Comparison of ENCODE assay signal across 1 cellular context in the genomic region with DNA sequence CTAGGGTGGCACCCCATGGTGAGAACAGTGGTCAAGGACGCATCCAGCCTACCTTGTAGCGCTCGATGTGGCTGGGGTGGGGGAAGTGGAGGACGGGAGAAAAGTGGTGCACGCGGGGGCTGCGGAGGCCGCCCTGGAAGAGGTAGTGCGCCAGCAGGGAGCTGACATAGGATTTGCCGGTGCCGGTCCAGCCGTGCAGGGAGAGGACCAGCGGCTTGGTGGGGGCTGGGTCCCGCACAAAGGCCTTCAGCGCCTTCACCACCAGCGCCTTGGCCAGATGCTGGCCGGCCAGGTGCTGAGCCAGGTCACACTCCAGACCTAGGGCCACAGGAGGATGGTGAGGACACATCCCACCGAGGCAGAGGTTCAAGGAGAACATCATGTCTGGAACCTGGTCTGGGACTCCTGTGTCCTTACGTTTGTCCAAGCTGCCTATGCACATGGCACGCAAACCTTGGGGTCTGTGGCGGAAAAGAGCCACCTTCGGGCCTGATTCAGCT.
TF ChIP-seq lines count a peak whose summit lies in the region.

No MANE protein-coding gene starts in this region.

TF ChIP-seq in K562, 482 proteins besides CTCF, POLR2A, EP300 and RAD21 (continued from another document and continues in another):
- TF ChIP-seq, protein P1, sequence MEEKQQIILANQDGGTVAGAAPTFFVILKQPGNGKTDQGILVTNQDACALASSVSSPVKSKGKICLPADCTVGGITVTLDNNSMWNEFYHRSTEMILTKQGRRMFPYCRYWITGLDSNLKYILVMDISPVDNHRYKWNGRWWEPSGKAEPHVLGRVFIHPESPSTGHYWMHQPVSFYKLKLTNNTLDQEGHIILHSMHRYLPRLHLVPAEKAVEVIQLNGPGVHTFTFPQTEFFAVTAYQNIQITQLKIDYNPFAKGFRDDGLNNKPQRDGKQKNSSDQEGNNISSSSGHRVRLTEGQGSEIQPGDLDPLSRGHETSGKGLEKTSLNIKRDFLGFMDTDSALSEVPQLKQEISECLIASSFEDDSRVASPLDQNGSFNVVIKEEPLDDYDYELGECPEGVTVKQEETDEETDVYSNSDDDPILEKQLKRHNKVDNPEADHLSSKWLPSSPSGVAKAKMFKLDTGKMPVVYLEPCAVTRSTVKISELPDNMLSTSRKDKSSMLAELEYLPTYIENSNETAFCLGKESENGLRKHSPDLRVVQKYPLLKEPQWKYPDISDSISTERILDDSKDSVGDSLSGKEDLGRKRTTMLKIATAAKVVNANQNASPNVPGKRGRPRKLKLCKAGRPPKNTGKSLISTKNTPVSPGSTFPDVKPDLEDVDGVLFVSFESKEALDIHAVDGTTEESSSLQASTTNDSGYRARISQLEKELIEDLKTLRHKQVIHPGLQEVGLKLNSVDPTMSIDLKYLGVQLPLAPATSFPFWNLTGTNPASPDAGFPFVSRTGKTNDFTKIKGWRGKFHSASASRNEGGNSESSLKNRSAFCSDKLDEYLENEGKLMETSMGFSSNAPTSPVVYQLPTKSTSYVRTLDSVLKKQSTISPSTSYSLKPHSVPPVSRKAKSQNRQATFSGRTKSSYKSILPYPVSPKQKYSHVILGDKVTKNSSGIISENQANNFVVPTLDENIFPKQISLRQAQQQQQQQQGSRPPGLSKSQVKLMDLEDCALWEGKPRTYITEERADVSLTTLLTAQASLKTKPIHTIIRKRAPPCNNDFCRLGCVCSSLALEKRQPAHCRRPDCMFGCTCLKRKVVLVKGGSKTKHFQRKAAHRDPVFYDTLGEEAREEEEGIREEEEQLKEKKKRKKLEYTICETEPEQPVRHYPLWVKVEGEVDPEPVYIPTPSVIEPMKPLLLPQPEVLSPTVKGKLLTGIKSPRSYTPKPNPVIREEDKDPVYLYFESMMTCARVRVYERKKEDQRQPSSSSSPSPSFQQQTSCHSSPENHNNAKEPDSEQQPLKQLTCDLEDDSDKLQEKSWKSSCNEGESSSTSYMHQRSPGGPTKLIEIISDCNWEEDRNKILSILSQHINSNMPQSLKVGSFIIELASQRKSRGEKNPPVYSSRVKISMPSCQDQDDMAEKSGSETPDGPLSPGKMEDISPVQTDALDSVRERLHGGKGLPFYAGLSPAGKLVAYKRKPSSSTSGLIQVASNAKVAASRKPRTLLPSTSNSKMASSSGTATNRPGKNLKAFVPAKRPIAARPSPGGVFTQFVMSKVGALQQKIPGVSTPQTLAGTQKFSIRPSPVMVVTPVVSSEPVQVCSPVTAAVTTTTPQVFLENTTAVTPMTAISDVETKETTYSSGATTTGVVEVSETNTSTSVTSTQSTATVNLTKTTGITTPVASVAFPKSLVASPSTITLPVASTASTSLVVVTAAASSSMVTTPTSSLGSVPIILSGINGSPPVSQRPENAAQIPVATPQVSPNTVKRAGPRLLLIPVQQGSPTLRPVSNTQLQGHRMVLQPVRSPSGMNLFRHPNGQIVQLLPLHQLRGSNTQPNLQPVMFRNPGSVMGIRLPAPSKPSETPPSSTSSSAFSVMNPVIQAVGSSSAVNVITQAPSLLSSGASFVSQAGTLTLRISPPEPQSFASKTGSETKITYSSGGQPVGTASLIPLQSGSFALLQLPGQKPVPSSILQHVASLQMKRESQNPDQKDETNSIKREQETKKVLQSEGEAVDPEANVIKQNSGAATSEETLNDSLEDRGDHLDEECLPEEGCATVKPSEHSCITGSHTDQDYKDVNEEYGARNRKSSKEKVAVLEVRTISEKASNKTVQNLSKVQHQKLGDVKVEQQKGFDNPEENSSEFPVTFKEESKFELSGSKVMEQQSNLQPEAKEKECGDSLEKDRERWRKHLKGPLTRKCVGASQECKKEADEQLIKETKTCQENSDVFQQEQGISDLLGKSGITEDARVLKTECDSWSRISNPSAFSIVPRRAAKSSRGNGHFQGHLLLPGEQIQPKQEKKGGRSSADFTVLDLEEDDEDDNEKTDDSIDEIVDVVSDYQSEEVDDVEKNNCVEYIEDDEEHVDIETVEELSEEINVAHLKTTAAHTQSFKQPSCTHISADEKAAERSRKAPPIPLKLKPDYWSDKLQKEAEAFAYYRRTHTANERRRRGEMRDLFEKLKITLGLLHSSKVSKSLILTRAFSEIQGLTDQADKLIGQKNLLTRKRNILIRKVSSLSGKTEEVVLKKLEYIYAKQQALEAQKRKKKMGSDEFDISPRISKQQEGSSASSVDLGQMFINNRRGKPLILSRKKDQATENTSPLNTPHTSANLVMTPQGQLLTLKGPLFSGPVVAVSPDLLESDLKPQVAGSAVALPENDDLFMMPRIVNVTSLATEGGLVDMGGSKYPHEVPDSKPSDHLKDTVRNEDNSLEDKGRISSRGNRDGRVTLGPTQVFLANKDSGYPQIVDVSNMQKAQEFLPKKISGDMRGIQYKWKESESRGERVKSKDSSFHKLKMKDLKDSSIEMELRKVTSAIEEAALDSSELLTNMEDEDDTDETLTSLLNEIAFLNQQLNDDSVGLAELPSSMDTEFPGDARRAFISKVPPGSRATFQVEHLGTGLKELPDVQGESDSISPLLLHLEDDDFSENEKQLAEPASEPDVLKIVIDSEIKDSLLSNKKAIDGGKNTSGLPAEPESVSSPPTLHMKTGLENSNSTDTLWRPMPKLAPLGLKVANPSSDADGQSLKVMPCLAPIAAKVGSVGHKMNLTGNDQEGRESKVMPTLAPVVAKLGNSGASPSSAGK (IDR thresholded peaks at IDR 0.05) = no peak
- TF ChIP-seq FOXM1 (IDR thresholded peaks at IDR 0.05; ENCODE audit: low read depth) = no peak
- TF ChIP-seq FOXM1 (CRISPR knock-in tag; IDR thresholded peaks at IDR 0.05; ENCODE audit: low read depth) = no peak
- TF ChIP-seq U2AF1 (optimal IDR thresholded peaks at IDR 0.05; ENCODE audit: low read depth, low read length) = no peak
- TF ChIP-seq STAT5A (IDR thresholded peaks at IDR 0.05; ENCODE audit: borderline replicate concordance, low read length) = no peak
- TF ChIP-seq DACH1 (IDR thresholded peaks at IDR 0.05; ENCODE audit: partially characterized antibody) = no peak
- no peak for TF ChIP-seq POLR2AphosphoS5 (IDR thresholded peaks at IDR 0.05; ENCODE audit: control insufficient read depth, insufficient read depth, low read depth, low read length)
- TF ChIP-seq ZNF444 (CRISPR knock-in tag; IDR thresholded peaks at IDR 0.05) = no peak
- TF ChIP-seq PRPF4 (IDR thresholded peaks at IDR 0.05; ENCODE audit: insufficient read depth, low read depth, low read length, poor library complexity, severe bottlenecking) = no peak
- no peak for TF ChIP-seq TAF1 (IDR thresholded peaks at IDR 0.05; ENCODE audit: control insufficient read depth, extremely low read depth, insufficient read depth, low read length, severe bottlenecking)
- TF ChIP-seq ZNF76 (CRISPR knock-in tag; IDR thresholded peaks at IDR 0.05; ENCODE audit: borderline replicate concordance) = no peak
- TF ChIP-seq NR2F6 (CRISPR knock-in tag; IDR thresholded peaks at IDR 0.05) = no peak
- TF ChIP-seq BRD9 (IDR thresholded peaks at IDR 0.05; ENCODE audit: low read depth, partially characterized antibody) = no peak
- TF ChIP-seq, protein P2, sequence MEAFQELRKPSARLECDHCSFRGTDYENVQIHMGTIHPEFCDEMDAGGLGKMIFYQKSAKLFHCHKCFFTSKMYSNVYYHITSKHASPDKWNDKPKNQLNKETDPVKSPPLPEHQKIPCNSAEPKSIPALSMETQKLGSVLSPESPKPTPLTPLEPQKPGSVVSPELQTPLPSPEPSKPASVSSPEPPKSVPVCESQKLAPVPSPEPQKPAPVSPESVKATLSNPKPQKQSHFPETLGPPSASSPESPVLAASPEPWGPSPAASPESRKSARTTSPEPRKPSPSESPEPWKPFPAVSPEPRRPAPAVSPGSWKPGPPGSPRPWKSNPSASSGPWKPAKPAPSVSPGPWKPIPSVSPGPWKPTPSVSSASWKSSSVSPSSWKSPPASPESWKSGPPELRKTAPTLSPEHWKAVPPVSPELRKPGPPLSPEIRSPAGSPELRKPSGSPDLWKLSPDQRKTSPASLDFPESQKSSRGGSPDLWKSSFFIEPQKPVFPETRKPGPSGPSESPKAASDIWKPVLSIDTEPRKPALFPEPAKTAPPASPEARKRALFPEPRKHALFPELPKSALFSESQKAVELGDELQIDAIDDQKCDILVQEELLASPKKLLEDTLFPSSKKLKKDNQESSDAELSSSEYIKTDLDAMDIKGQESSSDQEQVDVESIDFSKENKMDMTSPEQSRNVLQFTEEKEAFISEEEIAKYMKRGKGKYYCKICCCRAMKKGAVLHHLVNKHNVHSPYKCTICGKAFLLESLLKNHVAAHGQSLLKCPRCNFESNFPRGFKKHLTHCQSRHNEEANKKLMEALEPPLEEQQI (IDR thresholded peaks at IDR 0.05) = no peak
- no peak for TF ChIP-seq BRF1 (IDR thresholded peaks at IDR 0.05; ENCODE audit: borderline replicate concordance, extremely low read depth, insufficient read length)
- TF ChIP-seq PHB (CRISPR knock-in tag; IDR thresholded peaks at IDR 0.05) = no peak
- TF ChIP-seq MTA1 (IDR thresholded peaks at IDR 0.05; ENCODE audit: borderline replicate concordance) = no peak
- TF ChIP-seq, protein P3, sequence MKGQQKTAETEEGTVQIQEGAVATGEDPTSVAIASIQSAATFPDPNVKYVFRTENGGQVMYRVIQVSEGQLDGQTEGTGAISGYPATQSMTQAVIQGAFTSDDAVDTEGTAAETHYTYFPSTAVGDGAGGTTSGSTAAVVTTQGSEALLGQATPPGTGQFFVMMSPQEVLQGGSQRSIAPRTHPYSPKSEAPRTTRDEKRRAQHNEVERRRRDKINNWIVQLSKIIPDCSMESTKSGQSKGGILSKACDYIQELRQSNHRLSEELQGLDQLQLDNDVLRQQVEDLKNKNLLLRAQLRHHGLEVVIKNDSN (CRISPR knock-in tag; IDR thresholded peaks at IDR 0.05) = peak; percentile 1; the same call in 1 of the 2 replicates
- TF ChIP-seq RBM39 (optimal IDR thresholded peaks at IDR 0.05; ENCODE audit: low read depth, low read length) = no peak
- TF ChIP-seq HDAC2 (IDR thresholded peaks at IDR 0.05) = no peak
- no peak for TF ChIP-seq ZNF324 (CRISPR knock-in tag; IDR thresholded peaks at IDR 0.05)
- 0 out of 2 replicates have a peak, but pooled peaks have one; percentile 24 for TF ChIP-seq CTBP1 (IDR thresholded peaks at IDR 0.05; ENCODE audit: borderline replicate concordance)
- no peak for TF ChIP-seq SMAD1 (IDR thresholded peaks at IDR 0.05; ENCODE audit: low read depth, low read length, partially characterized antibody)
- TF ChIP-seq ZNF217 (CRISPR knock-in tag; IDR thresholded peaks at IDR 0.05) = no peak
- TF ChIP-seq PURB (CRISPR knock-in tag; IDR thresholded peaks at IDR 0.05; ENCODE audit: low read depth) = no peak
- TF ChIP-seq SRF (CRISPR knock-in tag; IDR thresholded peaks at IDR 0.05) = no peak
- no peak for TF ChIP-seq ZFPM2 (CRISPR knock-in tag; IDR thresholded peaks at IDR 0.05)
- TF ChIP-seq SMAD2 (IDR thresholded peaks at IDR 0.05; ENCODE audit: low read depth, low read length) = no peak
- TF ChIP-seq TFAP4 (CRISPR knock-in tag; IDR thresholded peaks at IDR 0.05; ENCODE audit: borderline replicate concordance) = peak; percentile 54; the same call in 1 of the 2 replicates
- TF ChIP-seq, protein P4, sequence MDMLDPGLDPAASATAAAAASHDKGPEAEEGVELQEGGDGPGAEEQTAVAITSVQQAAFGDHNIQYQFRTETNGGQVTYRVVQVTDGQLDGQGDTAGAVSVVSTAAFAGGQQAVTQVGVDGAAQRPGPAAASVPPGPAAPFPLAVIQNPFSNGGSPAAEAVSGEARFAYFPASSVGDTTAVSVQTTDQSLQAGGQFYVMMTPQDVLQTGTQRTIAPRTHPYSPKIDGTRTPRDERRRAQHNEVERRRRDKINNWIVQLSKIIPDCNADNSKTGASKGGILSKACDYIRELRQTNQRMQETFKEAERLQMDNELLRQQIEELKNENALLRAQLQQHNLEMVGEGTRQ (CRISPR knock-in tag; IDR thresholded peaks at IDR 0.05) = no peak
- peak; percentile 30; the same call in 1 of the 2 replicates for TF ChIP-seq NR2C2 (CRISPR knock-in tag; IDR thresholded peaks at IDR 0.05)
- no peak for TF ChIP-seq NR2C2 (tag; IDR thresholded peaks at IDR 0.05)
- no peak for TF ChIP-seq TARDBP (IDR thresholded peaks at IDR 0.05)
- peak; percentile 96 for TF ChIP-seq STAG1 (CRISPR knock-in tag; IDR thresholded peaks at IDR 0.05; ENCODE audit: borderline replicate concordance)
- no peak for TF ChIP-seq ZKSCAN3 (CRISPR knock-in tag; IDR thresholded peaks at IDR 0.05)
- no peak for TF ChIP-seq SUPT5H (IDR thresholded peaks at IDR 0.05)
- peak; percentile 64; the same call in 1 of the 2 replicates for TF ChIP-seq MYC (IDR thresholded peaks at IDR 0.05; ENCODE audit: low read depth, low read length)
- 0 out of 2 replicates have a peak, but pooled peaks have one; percentile 38 for TF ChIP-seq MYC (CRISPR knock-in tag; IDR thresholded peaks at IDR 0.05; ENCODE audit: borderline replicate concordance, low read depth)
- no peak for TF ChIP-seq TOE1 (IDR thresholded peaks at IDR 0.05; ENCODE audit: borderline replicate concordance)
- TF ChIP-seq TOE1 (CRISPR knock-in tag; IDR thresholded peaks at IDR 0.05; ENCODE audit: borderline replicate concordance, low read depth) = 0 out of 2 replicates have a peak, but pooled peaks have one; percentile 53
- no peak for TF ChIP-seq HMG20A (CRISPR knock-in tag; conservative IDR thresholded peaks at IDR 0.05)
- no peak for TF ChIP-seq ADNP (tag; IDR thresholded peaks at IDR 0.05)
- no peak for TF ChIP-seq DDX20 (tag; IDR thresholded peaks at IDR 0.05; ENCODE audit: low read depth)
- no peak for TF ChIP-seq ZNF384 (IDR thresholded peaks at IDR 0.05; ENCODE audit: low read depth, low read length)
- no peak for TF ChIP-seq FOXP4 (CRISPR knock-in tag; IDR thresholded peaks at IDR 0.05; ENCODE audit: borderline replicate concordance)
- TF ChIP-seq TSC22D4 (tag; IDR thresholded peaks at IDR 0.05) = no peak
- TF ChIP-seq POLR3A (IDR thresholded peaks at IDR 0.05; ENCODE audit: borderline replicate concordance, extremely low read depth, insufficient read depth, insufficient read length) = no peak
- no peak for TF ChIP-seq ZNF140 (CRISPR knock-in tag; IDR thresholded peaks at IDR 0.05)
